In genomic region chr10:68601490-68602265, GRCh38 we compare ENCODE assay signal across 11 cellular contexts. TPM values are rescaled to one million over a fixed set of nuclear protein-coding genes. Genes with fewer than 3 reads are reported as not detected.
DNase-seq lines count a peak whose midpoint lies in the region; ATAC-seq and TF ChIP-seq lines count a peak whose summit lies in the region.
"Had no signal": no experiment of that assay in that cellular context is flagged by ENCODE, and none has a peak within 500 bp of the region (broad histone marks: within the 10 kb centered on the region; RNA-seq: fewer than 3 reads in every experiment).

No MANE protein-coding gene starts in this region.

- H3K27me3 ChIP-seq in HUES64 (ENCODE audit: insufficient read depth, low read length): no peaks in the 10 kb centered on the region
- H3K27me3 ChIP-seq in effector memory CD4-positive, alpha-beta T cell (replicated peaks; ENCODE audit: control insufficient read depth, insufficient read depth, low read length, poor library complexity, severe bottlenecking): no peaks in the 10 kb centered on the region

- no peak overlapping the region for H3K27ac ChIP-seq in HUES64 (ENCODE audit: low read depth, low read length)
- no peak overlapping the region for H3K27ac ChIP-seq in effector memory CD4-positive, alpha-beta T cell (ENCODE audit: insufficient read depth, low read length, poor library complexity, severe bottlenecking)

- peaks cover 40% of the 10 kb centered on the region for H3K36me3 ChIP-seq in HUES64 (ENCODE audit: insufficient read depth, low read length)
- H3K36me3 ChIP-seq in effector memory CD4-positive, alpha-beta T cell (ENCODE audit: control insufficient read depth, insufficient read depth, low read length): no peaks in the 10 kb centered on the region

- no peak for ATAC-seq in activated naive CD8-positive, alpha-beta T cell treated with anti-CD3 and anti-CD28 coated beads, Interleukin-2, amount 50 U/mL, for 24 hours

- no peak overlapping the region for H3K9ac ChIP-seq in HUES64 (ENCODE audit: low read depth, low read length)

- no peaks in the 10 kb centered on the region for H3K9me3 Mint-ChIP-seq in activated naive CD8-positive, alpha-beta T cell treated with anti-CD3 and anti-CD28 coated beads, Interleukin-2, amount 50 U/mL, for 24 hours
- no peaks in the 10 kb centered on the region for H3K9me3 Mint-ChIP-seq in nephron progenitor cell

- H3K27me3 Mint-ChIP-seq in activated naive CD8-positive, alpha-beta T cell treated with anti-CD3 and anti-CD28 coated beads, Interleukin-2, amount 50 U/mL, for 24 hours: no peaks in the 10 kb centered on the region
- H3K27me3 Mint-ChIP-seq in nephron progenitor cell (ENCODE audit: low read depth, poor library complexity): no peaks in the 10 kb centered on the region

- TF ChIP-seq CTCF in nephron progenitor cell (IDR thresholded peaks at IDR 0.05): no peak

- peaks cover 54% of the 10 kb centered on the region for H3K4me1 ChIP-seq in HUES64 (ENCODE audit: insufficient read depth, low read length)
- H3K4me1 ChIP-seq in effector memory CD4-positive, alpha-beta T cell (ENCODE audit: control insufficient read depth, insufficient read depth, low read length, poor library complexity, severe bottlenecking): peaks cover 13% of the 10 kb centered on the region

- peak overlapping the region; percentile 83 for H3K4me3 Mint-ChIP-seq in activated naive CD8-positive, alpha-beta T cell treated with anti-CD3 and anti-CD28 coated beads, Interleukin-2, amount 50 U/mL, for 24 hours
- H3K4me3 Mint-ChIP-seq in nephron progenitor cell: peak overlapping the region; percentile 86

- H3K4me3 ChIP-seq in HUES64 (ENCODE audit: low read length): peak overlapping the region; percentile 47; the same call in 1 of the 2 replicates
- H3K4me3 ChIP-seq in effector memory CD4-positive, alpha-beta T cell (ENCODE audit: insufficient read depth, low read depth, low read length, poor library complexity, severe bottlenecking): no peak overlapping the region

- DNase-seq in NCI-H1694 treated with DMSO at 0.1 percent for 48 hours (lab: John Stamatoyannopoulos, UW): peak; percentile 10
- DNase-seq in NCI-H1694 (lab: John Stamatoyannopoulos, UW): no peak
- no peak for DNase-seq in activated naive CD8-positive, alpha-beta T cell treated with anti-CD3 and anti-CD28 coated beads, Interleukin-2, amount 50 U/mL, for 24 hours
- DNase-seq in nephron progenitor cell: no peak
- DNase-seq in NCI-H1436 (lab: John Stamatoyannopoulos, UW): no peak
- DNase-seq in SK-N-DZ (ENCODE audit: low spot score): no peak
- no peak for DNase-seq in effector memory CD4-positive, alpha-beta T cell
- DNase-seq: 8988T; NCI-H2081; stimulated activated CD4-positive, alpha-beta T cell treated with anti-CD3 and anti-CD28 coated beads, Interleukin-1b, Interleukin-23, amount 100 ng/mL, for 48 hours had no signal

- H3K36me3 Mint-ChIP-seq in activated naive CD8-positive, alpha-beta T cell treated with anti-CD3 and anti-CD28 coated beads, Interleukin-2, amount 50 U/mL, for 24 hours (ENCODE audit: low read depth): no peaks in the 10 kb centered on the region
- H3K36me3 Mint-ChIP-seq in nephron progenitor cell (ENCODE audit: low read depth): peaks cover 54% of the 10 kb centered on the region

- H3K9me3 ChIP-seq in HUES64 (ENCODE audit: insufficient read depth, low read depth, low read length): no peaks in the 10 kb centered on the region
- no peaks in the 10 kb centered on the region for H3K9me3 ChIP-seq in effector memory CD4-positive, alpha-beta T cell (ENCODE audit: control insufficient read depth, low read length)

- H3K27ac Mint-ChIP-seq in activated naive CD8-positive, alpha-beta T cell treated with anti-CD3 and anti-CD28 coated beads, Interleukin-2, amount 50 U/mL, for 24 hours: no peak overlapping the region
- no peak overlapping the region for H3K27ac Mint-ChIP-seq in nephron progenitor cell

- peaks cover 29% of the 10 kb centered on the region for H3K4me1 Mint-ChIP-seq in activated naive CD8-positive, alpha-beta T cell treated with anti-CD3 and anti-CD28 coated beads, Interleukin-2, amount 50 U/mL, for 24 hours
- peaks cover 74% of the 10 kb centered on the region for H3K4me1 Mint-ChIP-seq in nephron progenitor cell

- WGBS in HUES64: 89% methylated on average over 2 of the region's 2 CpGs

RNA-seq across cellular contexts. Expression of gene TET1, which starts 41.5 kb away (rescaled TPM):
- 27.0 TPM for polyA plus RNA-seq in HUES64 (2013, experiment 1 of 2)
- polyA plus RNA-seq in HUES64 (2013, experiment 2 of 2): 30.2 TPM
- 5.5 and 5.9 TPM in 2 replicates for polyA plus RNA-seq in SK-N-DZ (2014; cell fraction: cytosol; rRNA removed)
- 4.0 and 7.0 TPM in 2 replicates for polyA plus RNA-seq in SK-N-DZ (2014; cell fraction: nucleus; rRNA removed)
